In genomic region chr6:145814501-145815350, GRCh38 we compare ENCODE assay signal across 8 cellular contexts. TPM values are rescaled to one million over a fixed set of nuclear protein-coding genes. Genes with fewer than 3 reads are reported as not detected.
DNase-seq lines count a peak whose midpoint lies in the region; ATAC-seq and TF ChIP-seq lines count a peak whose summit lies in the region.

Gene FBXO30, minus strand, starts transcription at chr6:145814795. Its CDS starts 8,390 bp downstream, at chr6:145806405.

- H3K36me3 ChIP-seq in brain microvascular endothelial cell (replicated peaks) (no peaks in the 10 kb centered on the region), iPS-18a (ENCODE audit: control insufficient read depth, low read depth, low read length) (no peaks in the 10 kb centered on the region), skeletal muscle tissue (ENCODE audit: control insufficient read depth in 3 of 3, insufficient read depth in 3 of 3, low read length in 3 of 3) (no peaks in the 10 kb centered on the region)

- peak within 1 kb of the TSS; percentile 71 for H3K4me3 ChIP-seq in brain microvascular endothelial cell (ENCODE audit: low read depth, low read length)
- peak within 1 kb of the TSS; percentile 100 for H3K4me3 ChIP-seq in iPS-18a (ENCODE audit: low read length)
- peak within 1 kb of the TSS; percentile 90 to 96 (median 92) for H3K4me3 ChIP-seq in skeletal muscle tissue (ENCODE audit: low read length in 3 of 3)

- H3K9me3 ChIP-seq in iPS-18a (ENCODE audit: control insufficient read depth, low read depth, low read length), result no peaks in the 10 kb centered on the region
- no peaks in the 10 kb centered on the region for H3K9me3 ChIP-seq in skeletal muscle tissue (ENCODE audit: control insufficient read depth in 3 of 3, low read length in 3 of 3)

- in situ Hi-C loops in brain microvascular endothelial cell (cut with HindIII; ENCODE audit: low pct_ligation_motif_present, low sequenced_read_pairs), result no loop called here

- H3K9ac ChIP-seq in iPS-18a (ENCODE audit: low read length) (peak within 1 kb of the TSS; percentile 97), skeletal muscle tissue (ENCODE audit: low read depth in 1 of 3, low read length in 3 of 3) (peak within 1 kb of the TSS; percentile 97 to 98 (median 98))

- peaks cover 29% of the 10 kb centered on the region for H3K4me1 ChIP-seq in iPS-18a (ENCODE audit: control insufficient read depth, low read depth, low read length)
- peaks cover 17 to 23% (median 22%) of the 10 kb centered on the region in 3 donors for H3K4me1 ChIP-seq in skeletal muscle tissue (ENCODE audit: control insufficient read depth in 3 of 3, insufficient read depth in 3 of 3, low read length in 3 of 3)

- DNase-seq in NCI-H2081 (lab: John Stamatoyannopoulos, UW) (peak; percentile 76 to 79), UCSD-AML1 (lab: John Stamatoyannopoulos, UW; ENCODE audit: unreplicated experiment) (peak; percentile 95), brain microvascular endothelial cell (peak; percentile 72)

- H3K27ac ChIP-seq in 22Rv1, result peak within 1 kb of the TSS; percentile 80
- peak within 1 kb of the TSS; percentile 84 for H3K27ac ChIP-seq in brain microvascular endothelial cell
- peak within 1 kb of the TSS; percentile 96 for H3K27ac ChIP-seq in iPS-18a (ENCODE audit: low read length)
- peak within 1 kb of the TSS; percentile 97 for H3K27ac ChIP-seq in skeletal muscle tissue (ENCODE audit: low read depth, low read length)

- TF ChIP-seq CTCF in 22Rv1 (IDR thresholded peaks at IDR 0.05), result no peak; the same call in 1 of the 2 replicates
- peak; percentile 40 for TF ChIP-seq CTCF in brain microvascular endothelial cell (IDR thresholded peaks at IDR 0.05; ENCODE audit: low read depth, low read length, missing control alignments)

- ATAC-seq in GM18517 (IDR thresholded peaks at IDR 0.05; ENCODE audit: unreplicated experiment) (peak; percentile 53), HG03039 (IDR thresholded peaks at IDR 0.05; ENCODE audit: unreplicated experiment) (peak; percentile 79)

- H3K27me3 ChIP-seq in brain microvascular endothelial cell (replicated peaks), result no peaks in the 10 kb centered on the region
- no peaks in the 10 kb centered on the region for H3K27me3 ChIP-seq in iPS-18a (ENCODE audit: control insufficient read depth, insufficient read depth, low read length)
- H3K27me3 ChIP-seq in skeletal muscle tissue (ENCODE audit: control insufficient read depth in 3 of 3, insufficient read depth in 3 of 3, low read length in 3 of 3), result no peaks in the 10 kb centered on the region

RNA-seq across cellular contexts. Expression of gene FBXO30, which starts in this region (rescaled TPM):
- total RNA-seq in skeletal muscle tissue, result 14.1 TPM

Comparison
In these comparisons a context has a peak if more than half of its experiments do, and no peak if none do; other contexts are left out.
1. Peak in every context shown above with its lines: DNase-seq, ATAC-seq, H3K4me3 ChIP-seq and H3K27ac ChIP-seq.